In the genomic region with DNA sequence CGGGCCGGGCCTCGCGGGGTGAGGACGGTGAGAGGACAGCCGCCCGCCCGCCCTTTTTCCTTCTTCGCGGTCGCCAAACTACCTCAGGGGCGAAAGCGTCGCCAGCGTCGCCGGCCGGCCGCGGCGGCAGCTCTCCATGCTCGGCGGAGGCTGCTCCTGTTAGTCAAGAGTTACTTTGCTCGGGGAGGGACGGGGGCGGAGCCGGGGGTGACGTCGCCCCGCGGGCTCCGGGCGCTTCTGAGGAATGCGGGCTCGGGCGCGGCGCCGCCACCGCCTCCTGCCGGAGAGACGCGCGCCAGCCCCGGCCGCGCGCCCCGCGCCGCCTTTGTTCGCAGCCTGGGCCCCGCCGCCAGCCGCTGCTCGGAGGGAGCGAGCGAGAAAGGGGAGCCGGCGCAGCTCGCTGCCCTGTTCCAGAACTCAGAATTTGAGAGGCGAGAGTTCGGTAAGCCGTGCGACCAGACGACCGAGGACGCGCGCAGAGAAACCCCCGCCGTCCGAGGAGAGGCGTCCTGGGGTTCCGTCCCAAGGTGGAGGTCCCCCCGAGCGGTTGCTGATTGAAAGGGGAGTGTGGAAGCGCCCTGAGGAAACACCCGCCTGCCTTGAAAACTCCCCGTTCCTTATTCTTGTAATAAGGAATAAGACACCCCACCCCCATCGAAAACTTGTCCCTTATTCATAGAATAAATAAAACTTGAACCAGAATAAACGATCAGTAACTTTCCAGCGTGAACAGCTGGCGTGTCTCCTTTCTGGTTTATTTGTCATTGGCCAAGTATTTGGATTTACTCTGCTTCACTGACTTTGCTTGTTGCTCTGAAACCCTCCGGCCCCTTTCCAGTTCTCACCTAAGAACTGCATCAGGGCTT, we compare ENCODE assay signal across 7 cellular contexts.
DNase-seq lines count a peak whose midpoint lies in the region; ATAC-seq and TF ChIP-seq lines count a peak whose summit lies in the region.

TSS of gene PTPRK (minus strand) at position 164 of the 866 bp plus-strand sequence. CDS start 241 bp downstream, outside the sequence.

- DNase-seq in NCI-H1930 (lab: John Stamatoyannopoulos, UW) = peak; percentile 75 to 84
- DNase-seq in activated CD4-positive, alpha-beta T cell treated with anti-CD3 and anti-CD28 coated beads for 4 hours = peak; percentile 86 to 90
- DNase-seq in kidney glomerular epithelial cell (lab: John Stamatoyannopoulos, UW) = peak; percentile 90
- peak; percentile 74 to 88 for DNase-seq in stimulated activated CD4-positive, alpha-beta T cell treated with anti-CD3 and anti-CD28 coated beads, Interleukin-15, amount 100 ng/mL, for 48 hours (ENCODE audit: low read depth in 2 of 2)

- H3K27ac ChIP-seq in cingulate gyrus (ENCODE audit: low read depth, low read length) = peak within 1 kb of the TSS; percentile 89

- TF ChIP-seq POLR2A in GM18505 (IDR thresholded peaks at IDR 0.05; ENCODE audit: borderline replicate concordance, extremely low read depth, insufficient read depth, insufficient read length) = no peak

- ATAC-seq in GM18505 (IDR thresholded peaks at IDR 0.05; ENCODE audit: unreplicated experiment) (peak; percentile 95), HG02798 (IDR thresholded peaks at IDR 0.05; ENCODE audit: poor library complexity, unreplicated experiment) (peak; percentile 96)

Comparison
In these comparisons a context has a peak if more than half of its experiments do, and no peak if none do; other contexts are left out.
1. Peak in every context shown above with its lines: DNase-seq, ATAC-seq and H3K27ac ChIP-seq.